Comparison of ENCODE assay signal across 16 cellular contexts in genomic region chr4:63492515-63492914, GRCh38.
"Had no signal": no experiment of that assay in that cellular context is flagged by ENCODE, and none has a peak within 500 bp of the region (broad histone marks: within the 10 kb centered on the region; RNA-seq: fewer than 3 reads in every experiment).

No MANE protein-coding gene starts in this region.

- H3K4me1 Mint-ChIP-seq: activated naive CD8-positive, alpha-beta T cell treated with anti-CD3 and anti-CD28 coated beads, Interleukin-2, amount 50 U/mL, for 24 hours; natural killer cell had no signal

- FAIRE-seq: endothelial cell of umbilical vein, frontal cortex had no signal

- H3K27me3 ChIP-seq: ascending aorta, heart left ventricle had no signal

- H3K9me3 ChIP-seq: ascending aorta, heart left ventricle, prostate gland had no signal

- DNase-seq: activated CD8-positive, alpha-beta memory T cell treated with anti-CD3 and anti-CD28 coated beads, Interleukin-2, amount 50 U/mL, for 48 hours; activated CD8-positive, alpha-beta T cell treated with anti-CD3 and anti-CD28 coated beads for 36 hours; activated naive CD4-positive, alpha-beta T cell treated with Interleukin-2 at 50 U/mL for 16 hours; activated naive CD8-positive, alpha-beta T cell treated with anti-CD3 and anti-CD28 coated beads, Interleukin-2, amount 50 U/mL, for 24 hours; heart left ventricle; islet precursor cell; natural killer cell; occipital lobe; stimulated activated CD4-positive, alpha-beta T cell treated with anti-CD3 and anti-CD28 coated beads, Interleukin-2, amount 100 ng/mL, for 48 hours; stimulated activated naive CD4-positive, alpha-beta T cell treated with Interleukin-2 at 50 U/mL for 16 hours had no signal

- H3K4me1 ChIP-seq: ascending aorta, heart left ventricle, prostate gland had no signal

- ATAC-seq: activated CD8-positive, alpha-beta T cell treated with anti-CD3 and anti-CD28 coated beads for 36 hours; activated naive CD8-positive, alpha-beta T cell treated with anti-CD3 and anti-CD28 coated beads, Interleukin-2, amount 50 U/mL, for 24 hours; heart left ventricle; left lobe of liver; natural killer cell had no signal

- H3K27ac Mint-ChIP-seq: activated CD8-positive, alpha-beta T cell treated with anti-CD3 and anti-CD28 coated beads for 36 hours; activated naive CD8-positive, alpha-beta T cell treated with anti-CD3 and anti-CD28 coated beads, Interleukin-2, amount 50 U/mL, for 24 hours; natural killer cell; type B pancreatic cell had no signal

- H3K9me3 Mint-ChIP-seq: type B pancreatic cell had no signal

- H3K4me3 ChIP-seq: ascending aorta, heart left ventricle, prostate gland had no signal

- H3K36me3 ChIP-seq: ascending aorta, heart left ventricle, prostate gland had no signal

- H3K27ac ChIP-seq: ascending aorta, heart left ventricle, prostate gland had no signal

- H3K4me3 Mint-ChIP-seq: activated CD8-positive, alpha-beta T cell treated with anti-CD3 and anti-CD28 coated beads for 36 hours; activated naive CD8-positive, alpha-beta T cell treated with anti-CD3 and anti-CD28 coated beads, Interleukin-2, amount 50 U/mL, for 24 hours; natural killer cell; type B pancreatic cell had no signal

- H3K27me3 Mint-ChIP-seq: activated CD8-positive, alpha-beta T cell treated with anti-CD3 and anti-CD28 coated beads for 36 hours; activated naive CD8-positive, alpha-beta T cell treated with anti-CD3 and anti-CD28 coated beads, Interleukin-2, amount 50 U/mL, for 24 hours; type B pancreatic cell had no signal

- H3K36me3 Mint-ChIP-seq: type B pancreatic cell had no signal
